1 cellular context compared by ENCODE assay signal in the genomic region with DNA sequence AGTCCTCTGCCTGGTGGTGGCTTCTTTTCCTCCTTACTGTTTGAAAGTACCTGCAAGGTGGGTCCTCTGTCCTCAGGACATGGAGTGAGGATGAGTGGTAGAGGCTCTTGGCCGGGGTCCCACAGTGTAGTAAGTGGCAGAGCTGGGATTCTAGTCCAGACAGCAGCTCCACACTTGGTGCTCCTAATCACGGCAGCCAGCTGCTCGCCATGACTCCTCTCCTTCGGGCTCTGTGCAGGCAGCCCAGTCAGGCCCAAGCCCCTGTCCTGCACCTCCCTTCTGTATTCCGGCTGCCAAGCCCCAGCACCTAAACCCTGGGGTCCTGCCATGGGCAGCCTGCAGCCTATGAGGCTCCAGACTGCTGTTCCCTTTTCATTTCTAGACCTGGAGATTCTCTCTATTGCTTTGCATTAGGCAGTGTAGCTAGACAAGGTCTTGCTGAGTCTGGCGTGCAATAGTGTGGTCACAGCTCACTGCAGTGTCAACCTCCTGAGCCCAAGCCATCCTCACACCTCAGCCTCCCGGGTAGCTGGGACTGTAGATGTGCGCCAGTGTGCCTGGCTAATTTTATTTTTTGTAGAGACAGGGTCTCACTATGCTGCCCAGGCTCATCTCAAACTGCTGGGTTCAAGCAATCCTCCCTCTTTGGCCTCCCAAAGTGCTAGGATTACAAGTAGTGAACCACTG.
TF ChIP-seq lines count a peak whose summit lies in the region.

No MANE protein-coding gene starts in this region.

TF ChIP-seq in IMR-90, 13 proteins besides CTCF, POLR2A, EP300 and RAD21:
- TF ChIP-seq USF2 (IDR thresholded peaks at IDR 0.05; ENCODE audit: low read depth, low read length): no peak
- no peak for TF ChIP-seq RFX5 (IDR thresholded peaks at IDR 0.05; ENCODE audit: low read depth, low read length)
